ENCODE assay signal across 8 cellular contexts in the genomic region with DNA sequence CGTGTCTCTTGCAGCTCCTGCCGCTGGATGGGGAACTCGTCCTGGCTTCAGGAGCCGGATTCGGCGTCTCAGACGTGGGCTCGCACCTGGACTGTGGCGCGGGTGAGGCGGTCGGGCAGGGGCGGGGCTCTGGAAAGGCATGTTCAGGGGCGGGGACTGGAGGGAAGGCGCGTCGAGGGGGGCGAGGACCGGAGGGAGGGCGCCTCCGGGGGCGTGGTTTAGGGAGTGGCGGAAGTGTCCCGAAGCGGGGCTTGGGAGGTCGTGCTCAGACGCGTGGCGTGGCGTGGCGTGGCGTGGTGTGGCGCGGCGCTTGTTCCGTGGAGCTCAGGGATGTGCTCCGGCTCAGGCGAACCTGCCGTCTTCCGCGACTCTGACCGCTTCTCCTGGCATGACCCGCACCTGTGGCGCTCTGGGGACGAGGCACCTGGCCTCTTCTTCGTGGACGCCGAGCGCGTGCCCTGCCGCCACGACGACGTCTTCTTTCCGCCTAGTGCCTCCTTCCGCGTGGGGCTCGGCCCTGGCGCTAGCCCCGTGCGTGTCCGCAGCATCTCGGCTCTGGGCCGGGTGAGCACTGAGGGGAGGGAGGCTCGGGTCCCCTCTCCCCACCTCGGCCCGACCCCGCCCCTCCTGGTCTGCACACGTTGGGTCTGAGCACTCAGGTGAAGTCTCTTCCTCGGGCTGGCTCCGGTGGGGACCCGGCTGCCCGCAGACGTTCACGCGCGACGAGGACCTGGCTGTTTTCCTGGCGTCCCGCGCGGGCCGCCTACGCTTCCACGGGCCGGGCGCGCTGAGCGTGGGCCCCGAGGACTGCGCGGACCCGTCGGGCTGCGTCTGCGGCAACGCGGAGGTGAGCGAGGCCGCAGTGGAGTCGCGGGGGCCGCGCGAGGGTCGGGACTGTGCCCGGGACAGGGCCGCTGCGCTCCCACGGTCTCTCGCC. TPM values are rescaled to one million over a fixed set of nuclear protein-coding genes. Genes with fewer than 3 reads are reported as not detected.
DNase-seq lines count a peak whose midpoint lies in the region; ATAC-seq and TF ChIP-seq lines count a peak whose summit lies in the region.

No MANE protein-coding gene starts in this region.

- peaks cover 19 to 23% of the 10 kb centered on the region in 2 donors for H3K4me1 ChIP-seq in ascending aorta

- peaks cover 2 to 16% of the 10 kb centered on the region in 2 donors for H3K36me3 ChIP-seq in ascending aorta

- peaks cover 26% of the 10 kb centered on the region for H3K27me3 ChIP-seq in ascending aorta

- no peak for TF ChIP-seq CTCF in ascending aorta (IDR thresholded peaks at IDR 0.05)

- peak overlapping the region; percentile 44 to 57 for H3K4me3 ChIP-seq in ascending aorta

- no peak overlapping the region for H3K27ac ChIP-seq in ascending aorta

- peak; percentile 74 for DNase-seq in HK-2 (ENCODE audit: unreplicated experiment)
- peak; percentile 75 for DNase-seq in T follicular helper cell (ENCODE audit: low read depth)
- peak in 1 of 2 donors; percentile 82 for DNase-seq in ascending aorta (ENCODE audit: low spot score in 2 of 2)
- DNase-seq in kidney tubule cell (ENCODE audit: low spot score) = peak; percentile 58
- DNase-seq in stimulated activated CD4-positive, alpha-beta T cell treated with anti-CD3 and anti-CD28 coated beads, Interleukin-4, amount 100 ng/mL, for 48 hours (ENCODE audit: low read depth in 2 of 2) = peak; percentile 46 to 48

- no peaks in the 10 kb centered on the region for H3K9me3 ChIP-seq in ascending aorta

- intact Hi-C loops in ascending aorta (cut with DNase I) = no loop called here

- ATAC-seq in GM18511 (IDR thresholded peaks at IDR 0.05; ENCODE audit: unreplicated experiment) (peak; percentile 55), HG03139 (IDR thresholded peaks at IDR 0.05; ENCODE audit: unreplicated experiment) (no peak), HG03280 (IDR thresholded peaks at IDR 0.05; ENCODE audit: unreplicated experiment) (no peak)

RNA-seq across cellular contexts. Expression of a gene that starts 6.2 kb away (rescaled TPM):
- 0.32 TPM for total RNA-seq in ascending aorta
